8 cellular contexts compared by ENCODE assay signal in the genomic region with DNA sequence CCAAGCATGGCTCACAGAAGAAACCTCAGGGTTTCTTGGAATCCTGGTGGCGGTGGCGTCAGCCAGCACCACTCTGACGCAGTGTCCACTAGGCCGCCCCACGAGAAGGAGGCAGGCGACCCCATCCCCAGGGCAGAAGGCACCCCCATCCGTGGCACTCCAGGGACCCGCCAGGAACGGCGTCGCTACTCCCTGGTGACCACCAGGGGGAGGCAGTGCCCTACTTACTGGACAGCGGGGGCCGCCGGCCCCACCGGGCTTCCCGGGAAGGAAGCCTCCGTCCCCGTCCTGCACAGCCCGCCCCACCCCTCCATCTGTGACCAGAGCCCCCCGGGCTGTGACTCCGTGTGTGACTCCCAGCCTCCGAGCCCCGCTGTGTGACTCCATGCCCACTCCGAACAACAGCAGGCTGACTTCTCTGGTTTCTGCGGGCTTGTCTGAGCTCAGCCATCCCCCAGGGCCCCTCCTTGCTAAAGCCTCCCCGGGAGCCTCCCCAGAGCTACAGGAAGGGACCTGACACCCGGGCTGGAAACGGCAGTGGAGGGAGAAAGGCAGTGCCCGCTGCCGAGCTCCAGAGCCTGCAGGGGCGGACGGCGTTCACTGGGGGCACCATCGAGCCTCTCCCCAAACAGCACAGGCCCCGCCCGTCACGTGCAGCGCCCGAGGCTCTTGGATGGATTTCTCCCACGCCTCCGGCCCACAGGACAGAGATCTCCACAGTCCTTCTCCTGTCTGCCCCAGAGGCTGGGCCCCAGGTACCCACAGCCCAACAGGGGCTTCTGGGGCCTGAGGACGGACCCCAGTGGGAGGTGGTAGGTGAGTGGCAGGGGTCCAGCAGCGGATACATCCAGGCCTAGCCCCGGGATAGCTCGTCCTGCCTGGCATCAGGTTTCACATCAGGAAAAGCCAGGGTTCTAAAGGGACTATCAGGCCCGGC. TPM values are rescaled to one million over a fixed set of nuclear protein-coding genes. Genes with fewer than 3 reads are reported as not detected.
DNase-seq lines count a peak whose midpoint lies in the region; ATAC-seq and TF ChIP-seq lines count a peak whose summit lies in the region.

No MANE protein-coding gene starts in this region.

- H3K4me1 ChIP-seq in left lung = peaks cover 3 to 16% of the 10 kb centered on the region in 2 donors

- H3K27ac ChIP-seq in left lung = peak overlapping the region; percentile 75 to 79

- no peaks in the 10 kb centered on the region for H3K36me3 ChIP-seq in left lung

- H3K4me1 Mint-ChIP-seq in dendritic cell treated with granulocyte-macrophage colony-stimulating factor and Interleukin-4, amounts not matched to agents 40 ng/mL and 50 ng/mL, for 4 days (ENCODE audit: low read depth) = peaks cover 26% of the 10 kb centered on the region

- peaks cover 7% of the 10 kb centered on the region for H3K27me3 Mint-ChIP-seq in dendritic cell treated with granulocyte-macrophage colony-stimulating factor and Interleukin-4, amounts not matched to agents 40 ng/mL and 50 ng/mL, for 4 days

- no peaks in the 10 kb centered on the region for H3K36me3 Mint-ChIP-seq in dendritic cell treated with granulocyte-macrophage colony-stimulating factor and Interleukin-4, amounts not matched to agents 40 ng/mL and 50 ng/mL, for 4 days (ENCODE audit: low read depth)

- intact Hi-C loops in dendritic cell treated with granulocyte-macrophage colony-stimulating factor and Interleukin-4, amounts not matched to agents 40 ng/mL and 50 ng/mL, for 4 days (cut with micrococcal nuclease) = loop anchor here (2.0 to 10.0 kb wide), 2 partner anchors 36 to 498 kb away; a partner anchor contains a TSS
- intact Hi-C loops in left lung (cut with DNase I) = no loop called here

- no peaks in the 10 kb centered on the region for H3K27me3 ChIP-seq in left lung

- H3K4me3 Mint-ChIP-seq in dendritic cell treated with granulocyte-macrophage colony-stimulating factor and Interleukin-4, amounts not matched to agents 40 ng/mL and 50 ng/mL, for 4 days = peak overlapping the region; percentile 82

- TF ChIP-seq CTCF in GM12873 (IDR thresholded peaks at IDR 0.05; ENCODE audit: insufficient read depth, low read depth, low read length, missing control alignments) (peak; percentile 93), left lung (IDR thresholded peaks at IDR 0.05) (peak; percentile 87 to 93)

- peak overlapping the region; percentile 87 for H3K27ac Mint-ChIP-seq in dendritic cell treated with granulocyte-macrophage colony-stimulating factor and Interleukin-4, amounts not matched to agents 40 ng/mL and 50 ng/mL, for 4 days

- H3K9me3 Mint-ChIP-seq in dendritic cell treated with granulocyte-macrophage colony-stimulating factor and Interleukin-4, amounts not matched to agents 40 ng/mL and 50 ng/mL, for 4 days = no peaks in the 10 kb centered on the region

- peak overlapping the region; percentile 47 to 51 for H3K4me3 ChIP-seq in left lung

- no peaks in the 10 kb centered on the region for H3K9me3 ChIP-seq in left lung

- peak; percentile 76 for ATAC-seq in HG03460 (IDR thresholded peaks at IDR 0.05; ENCODE audit: unreplicated experiment)
- peak; percentile 96 for ATAC-seq in left lung
- no peak for ATAC-seq in GM18870 (IDR thresholded peaks at IDR 0.05; ENCODE audit: unreplicated experiment)

- peak; percentile 91 for DNase-seq in NCI-H69 (lab: John Stamatoyannopoulos, UW)
- DNase-seq in activated CD4-positive, alpha-beta T cell treated with anti-CD3 and anti-CD28 coated beads, Interleukin-2, amount 50 U/mL, for 24 hours (ENCODE audit: low read depth in 1 of 2, low spot score in 1 of 2) = peak; percentile 49 to 69
- peak; percentile 87 to 93 for DNase-seq in left lung
- peak; percentile 64 for DNase-seq in stimulated activated CD4-positive, alpha-beta T cell treated with anti-CD3 and anti-CD28 coated beads, Interleukin-1b, Interleukin-23, amount 100 ng/mL, for 4 hours (ENCODE audit: low read depth in 2 of 2)

RNA-seq across cellular contexts. Expression of a gene that starts 21.1 kb away (rescaled TPM):
- 1 to 10 TPM; 4.1 to 4.5 TPM for total RNA-seq in left lung

RNA-seq across cellular contexts. Expression of a gene that starts 35.5 kb away (rescaled TPM):
- total RNA-seq in left lung = 100 to 1,000 TPM; 211 to 246 TPM

RNA-seq across cellular contexts. Expression of a gene that starts 35.8 kb away (rescaled TPM):
- 1 to 10 TPM in 1 of 2 donors, under 1 TPM in 1; 0.12 to 1.8 TPM for total RNA-seq in left lung
